8 cellular contexts compared by ENCODE assay signal in the genomic region with DNA sequence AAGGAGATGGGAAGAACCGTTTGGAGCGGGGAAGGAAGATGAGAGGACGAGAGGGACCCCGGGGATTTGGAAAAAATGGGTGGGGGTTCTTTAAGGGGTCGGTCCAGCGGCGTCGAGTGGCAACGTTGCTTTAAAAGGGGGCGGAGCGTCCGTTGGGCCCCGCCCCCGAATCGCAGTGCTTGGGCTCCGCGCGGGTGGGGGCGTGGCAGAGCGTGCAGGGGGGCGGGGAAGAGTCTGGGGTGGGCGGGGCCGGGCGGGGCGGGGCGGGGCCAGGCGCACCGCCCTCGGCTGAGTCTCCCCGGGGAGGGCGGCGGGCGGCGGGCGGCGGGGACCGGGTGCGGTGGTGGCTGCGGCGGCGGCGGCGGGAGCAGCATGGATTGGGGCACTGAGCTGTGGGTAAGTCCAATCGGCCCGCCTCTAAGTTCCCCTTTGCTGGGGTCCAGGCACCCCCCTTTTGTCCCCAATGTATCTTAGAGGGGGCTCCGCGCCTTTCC. TPM values are rescaled to one million over a fixed set of nuclear protein-coding genes. Genes with fewer than 3 reads are reported as not detected.
A peak's percentile ranks its signal among the peaks of the same experiment; 100 is the strongest.
DNase-seq lines count a peak whose midpoint lies in the region; ATAC-seq and TF ChIP-seq lines count a peak whose summit lies in the region.

Gene TRIP10 (plus strand): TSS at position 291 of the 494 bp plus-strand sequence. CDS start 82 bp downstream, at position 373.

- H3K27ac ChIP-seq in skin epidermis = peak within 1 kb of the TSS; percentile 60 to 99 (median 88)

- H3K4me3 ChIP-seq in cardiac fibroblast (replicated peaks in 1 of 2; ENCODE audit: low read depth in 2 of 2, low read length in 2 of 2) (peak within 1 kb of the TSS; percentile 78 to 95), skin epidermis (peak within 1 kb of the TSS; percentile 62 to 88 (median 77))

- CTCF ChIA-PET in WTC11 (lab: Charles Lee) = interaction anchor here (1.0 to 4.6 kb wide), 8 partner anchors 13 to 362 kb away, joined by 3 to 85 read pairs (median 20); partner anchors contain the start of gene SH2D3A

- H3K4me3 Mint-ChIP-seq in WTC11 = peak within 1 kb of the TSS; percentile 97

- TF ChIP-seq CTCF in WTC11 (IDR thresholded peaks at IDR 0.05) (no peak), cardiac fibroblast (IDR thresholded peaks at IDR 0.05; ENCODE audit: low read depth, low read length) (no peak)

- ATAC-seq in WTC11 = 0 out of 2 replicates have a peak, but pooled peaks have one; percentile 1
- ATAC-seq in GM21576 (IDR thresholded peaks at IDR 0.05; ENCODE audit: unreplicated experiment) = no peak
- no peak for ATAC-seq in HG02763 (IDR thresholded peaks at IDR 0.05; ENCODE audit: unreplicated experiment)

- H3K36me3 Mint-ChIP-seq in WTC11 = peaks cover 19% of the 10 kb centered on the region

- H3K27ac Mint-ChIP-seq in WTC11 = peak within 1 kb of the TSS; percentile 96

- H3K9me3 Mint-ChIP-seq in WTC11 = no peaks in the 10 kb centered on the region

- no peaks in the 10 kb centered on the region for H3K27me3 Mint-ChIP-seq in WTC11 (ENCODE audit: low read depth)

- POLR2A ChIA-PET in WTC11 (lab: Charles Lee) = interaction anchor here (3.9 kb wide), 1 partner anchor 13 kb away, joined by 29 read pairs; no protein-coding TSS in a partner anchor

- DNase-seq in GM03348 (ENCODE audit: low spot score) (peak; percentile 96), NCI-H2029 (lab: John Stamatoyannopoulos, UW) (peak; percentile 72), WTC11 (ENCODE audit: low spot score) (peak; percentile 77), cardiac fibroblast (ENCODE audit: low read depth in 2 of 2) (peak; percentile 82 to 89), iPS-NIHi7 (ENCODE audit: extremely low spot score) (peak; percentile 75)

- peaks cover 60% of the 10 kb centered on the region for H3K4me1 Mint-ChIP-seq in WTC11

TF ChIP-seq in WTC11, 78 proteins besides CTCF, POLR2A, EP300 and RAD21:
- TF ChIP-seq ESRRA (CRISPR knock-in tag; IDR thresholded peaks at IDR 0.05; ENCODE audit: borderline replicate concordance) (no peak), NFATC4 (CRISPR knock-in tag; IDR thresholded peaks at IDR 0.05) (no peak), NR3C1 (CRISPR knock-in tag; conservative IDR thresholded peaks at IDR 0.05; ENCODE audit: low read depth) (no peak), TEAD4 (CRISPR knock-in tag; IDR thresholded peaks at IDR 0.05) (no peak)
- TF ChIP-seq, protein P1, sequence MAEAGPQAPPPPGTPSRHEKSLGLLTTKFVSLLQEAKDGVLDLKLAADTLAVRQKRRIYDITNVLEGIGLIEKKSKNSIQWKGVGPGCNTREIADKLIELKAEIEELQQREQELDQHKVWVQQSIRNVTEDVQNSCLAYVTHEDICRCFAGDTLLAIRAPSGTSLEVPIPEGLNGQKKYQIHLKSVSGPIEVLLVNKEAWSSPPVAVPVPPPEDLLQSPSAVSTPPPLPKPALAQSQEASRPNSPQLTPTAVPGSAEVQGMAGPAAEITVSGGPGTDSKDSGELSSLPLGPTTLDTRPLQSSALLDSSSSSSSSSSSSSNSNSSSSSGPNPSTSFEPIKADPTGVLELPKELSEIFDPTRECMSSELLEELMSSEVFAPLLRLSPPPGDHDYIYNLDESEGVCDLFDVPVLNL (CRISPR knock-in tag; IDR thresholded peaks at IDR 0.05; ENCODE audit: borderline replicate concordance, low read depth) = no peak

RNA-seq across cellular contexts. Expression of gene TRIP10, which starts in this region (rescaled TPM):
- total RNA-seq in WTC11 (2021) = 61.5 to 76.6 TPM (median 62.4 TPM) in 3 replicates
